ENCODE assay signal across 16 cellular contexts in genomic region chr3:141332436-141332835, GRCh38. TPM values are rescaled to one million over a fixed set of nuclear protein-coding genes. Genes with fewer than 3 reads are reported as not detected.
DNase-seq lines count a peak whose midpoint lies in the region; ATAC-seq, FAIRE-seq and TF ChIP-seq lines count a peak whose summit lies in the region.
"Had no signal": no experiment of that assay in that cellular context is flagged by ENCODE, and none has a peak within 500 bp of the region (broad histone marks: within the 10 kb centered on the region; RNA-seq: fewer than 3 reads in every experiment).

No MANE protein-coding gene starts in this region.

- ATAC-seq in left ventricle myocardium superior (no peak), GM21515 (IDR thresholded peaks at IDR 0.05; ENCODE audit: unreplicated experiment) (no peak)

- H3K4me3 ChIP-seq in right atrium auricular region (no peak overlapping the region), esophagus muscularis mucosa (no peak overlapping the region), osteoblast (ENCODE audit: insufficient read depth, low read length) (no peak overlapping the region), H7 (ENCODE audit: insufficient read depth, low read depth, low read length) (no peak overlapping the region)

- no peak for TF ChIP-seq CTCF in right atrium auricular region (IDR thresholded peaks at IDR 0.05)
- TF ChIP-seq CTCF in esophagus muscularis mucosa (IDR thresholded peaks at IDR 0.05) = no peak
- no peak for TF ChIP-seq CTCF in osteoblast (IDR thresholded peaks at IDR 0.05; ENCODE audit: extremely low read depth, low read depth, low read length)

- H3K79me2 ChIP-seq in osteoblast (ENCODE audit: insufficient read depth, low read length) = no peaks in the 10 kb centered on the region

- no peak for TF ChIP-seq POLR2A in esophagus muscularis mucosa (IDR thresholded peaks at IDR 0.05; ENCODE audit: low read depth)

- DNase-seq in right atrium auricular region (ENCODE audit: low spot score) = no peak
- no peak for DNase-seq in left ventricle myocardium superior
- DNase-seq in esophagus muscularis mucosa (ENCODE audit: extremely low spot score) = no peak
- DNase-seq in osteoblast (ENCODE audit: insufficient read length, low spot score, missing footprints) = no peak
- no peak for DNase-seq in frontal cortex (ENCODE audit: low spot score in 2 of 2)
- DNase-seq in anterior cingulate cortex (lab: John Stamatoyannopoulos, UW) = no peak
- DNase-seq in H7 = no peak
- DNase-seq: activated CD8-positive, alpha-beta memory T cell treated with anti-CD3 and anti-CD28 coated beads for 24 hours; COR-L47; GF-D8; NCI-H1694 treated with DMSO at 0.1 percent for 48 hours; NCI-H510A; OCI-M1; stimulated activated CD4-positive, alpha-beta T cell treated with anti-CD3 and anti-CD28 coated beads, Interleukin-12 subunit alpha, Interleukin-12 subunit beta, amount 100 ng/mL, for 4 hours had no signal

- 92% methylated on average over 5 of the region's 5 CpGs for WGBS in esophagus muscularis mucosa

- TF ChIP-seq EP300 in esophagus muscularis mucosa (IDR thresholded peaks at IDR 0.05) = no peak

- H3K36me3 ChIP-seq in right atrium auricular region (no peaks in the 10 kb centered on the region), esophagus muscularis mucosa (no peaks in the 10 kb centered on the region), osteoblast (ENCODE audit: insufficient read depth, low read length) (no peaks in the 10 kb centered on the region), H7 (replicated peaks; ENCODE audit: control insufficient read depth, insufficient read depth, low read length) (no peaks in the 10 kb centered on the region)

- no peak overlapping the region for H2AFZ ChIP-seq in osteoblast (ENCODE audit: low read length)

- H4K20me1 ChIP-seq in osteoblast (ENCODE audit: insufficient read depth, low read length) = no peaks in the 10 kb centered on the region

- H3K4me1 ChIP-seq in right atrium auricular region (peaks cover 0 to 8% of the 10 kb centered on the region in 2 donors), esophagus muscularis mucosa (peaks cover 4 to 19% (median 11%) of the 10 kb centered on the region in 4 donors), osteoblast (ENCODE audit: insufficient read depth, low read length) (peaks cover 59% of the 10 kb centered on the region)

- H3K27ac ChIP-seq in right atrium auricular region = peak overlapping the region; percentile 76 to 81
- H3K27ac ChIP-seq in esophagus muscularis mucosa (replicated peaks in 1 of 4) = peak overlapping the region in 3 of 4 donors; percentile 3 to 9 (median 7)
- H3K27ac ChIP-seq in osteoblast (ENCODE audit: low read depth, low read length) = peak overlapping the region; percentile 97
- H3K27ac ChIP-seq: HL-60 had no signal

- intact Hi-C loops in left ventricle myocardium superior (cut with micrococcal nuclease) = no loop called here
- intact Hi-C loops in esophagus muscularis mucosa (cut with DNase I) = no loop called here

- FAIRE-seq in frontal cortex (lab: Jason Lieb, UNC) = no peak

- H3K27me3 ChIP-seq in right atrium auricular region = no peaks in the 10 kb centered on the region
- H3K27me3 ChIP-seq in esophagus muscularis mucosa = no peaks in the 10 kb centered on the region
- no peaks in the 10 kb centered on the region for H3K27me3 ChIP-seq in osteoblast (ENCODE audit: insufficient read depth, low read length)
- no peaks in the 10 kb centered on the region for H3K27me3 ChIP-seq in H7 (ENCODE audit: control insufficient read depth, insufficient read depth, low read length)

- H3K9me3 ChIP-seq in right atrium auricular region (no peaks in the 10 kb centered on the region), esophagus muscularis mucosa (no peaks in the 10 kb centered on the region), osteoblast (ENCODE audit: low read depth, low read length) (no peaks in the 10 kb centered on the region)

- H3K4me2 ChIP-seq in osteoblast (ENCODE audit: insufficient read depth, low read length) = peak overlapping the region; percentile 31

RNA-seq across cellular contexts. Expression of gene ZBTB38, which starts 35.9 kb away (rescaled TPM):
- total RNA-seq in right atrium auricular region = 100 to 1,000 TPM; 120 to 127 TPM
- 105 TPM for total RNA-seq in left ventricle myocardium superior
- total RNA-seq in esophagus muscularis mucosa = 100 to 1,000 TPM; 163 to 250 (median 203) TPM
- total RNA-seq in osteoblast = 181 and 196 TPM in 2 replicates
- total RNA-seq in frontal cortex = 149 TPM
- 6.7 and 9.5 TPM in 2 replicates for total RNA-seq in H7 (2014; rRNA removed; shearing (Covaris generic))

Comparison
In these comparisons a context has a peak if more than half of its experiments do, and no peak if none do; other contexts are left out.
1. H3K27ac ChIP-seq: peak in every context shown above with its lines; median percentile 97 in osteoblast; 78 in right atrium auricular region; 7 in esophagus muscularis mucosa.
2. RNA of gene ZBTB38, which starts 35.9 kb away (total RNA-seq): 163 to 250 TPM in esophagus muscularis mucosa, 181 to 196 TPM in osteoblast, 149 TPM in frontal cortex (single experiment), 120 to 127 TPM in right atrium auricular region and 105 TPM in left ventricle myocardium superior (single experiment); 6.7 to 9.5 TPM in H7; every median in the first group is over 10 times any median in the second.